Comparison of ENCODE assay signal across 10 cellular contexts in genomic region chr10:119283818-119284217, GRCh38.
DNase-seq lines count a peak whose midpoint lies in the region; ATAC-seq and TF ChIP-seq lines count a peak whose summit lies in the region.
"Had no signal": no experiment of that assay in that cellular context is flagged by ENCODE, and none has a peak within 500 bp of the region (broad histone marks: within the 10 kb centered on the region; RNA-seq: fewer than 3 reads in every experiment).

No MANE protein-coding gene starts in this region.

- H3K4me1 ChIP-seq in ovary (ENCODE audit: insufficient read depth): peaks cover 53% of the 10 kb centered on the region
- H3K4me1 ChIP-seq in aorta (ENCODE audit: control insufficient read depth in 1 of 2, insufficient read depth in 2 of 2, low read length in 2 of 2): peaks cover 10 to 20% of the 10 kb centered on the region in 2 donors
- no peaks in the 10 kb centered on the region for H3K4me1 ChIP-seq in mammary epithelial cell (ENCODE audit: insufficient read depth, low read length)

- H3K27ac ChIP-seq in ovary (peak overlapping the region; percentile 2 to 59), aorta (ENCODE audit: low read depth in 1 of 2, low read length in 2 of 2) (no peak overlapping the region), dorsolateral prefrontal cortex (no peak overlapping the region), mammary epithelial cell (ENCODE audit: insufficient read depth, low read depth, low read length) (no peak overlapping the region)

- no peaks in the 10 kb centered on the region for H3K79me2 ChIP-seq in mammary epithelial cell (ENCODE audit: insufficient read depth, low read length)

- dilution Hi-C loops in mammary epithelial cell (cut with HindIII; ENCODE audit: low sequenced_read_pairs): no loop called here

- H4K20me1 ChIP-seq in mammary epithelial cell (ENCODE audit: insufficient read depth, low read length): no peaks in the 10 kb centered on the region

- H3K27me3 ChIP-seq in ovary (no peaks in the 10 kb centered on the region), aorta (ENCODE audit: control insufficient read depth in 1 of 2, insufficient read depth in 2 of 2, low read length in 1 of 2) (no peaks in the 10 kb centered on the region), dorsolateral prefrontal cortex (no peaks in the 10 kb centered on the region), mammary epithelial cell (ENCODE audit: insufficient read depth, low read length) (no peaks in the 10 kb centered on the region)
- H3K27me3 ChIP-seq: testis had no signal

- intact Hi-C loops in ovary (cut with DNase I): loop anchor here in 2 of 4 donors (10.0 kb wide), 2 partner anchors 69 to 131 kb away; no protein-coding TSS in a partner anchor
- intact Hi-C loops in aorta (cut with DNase I): no loop called here
- intact Hi-C loops in dorsolateral prefrontal cortex (cut with DNase I): no loop called here
- intact Hi-C loops in mammary epithelial cell (cut with micrococcal nuclease): no loop called here

- no peak overlapping the region for H3K9ac ChIP-seq in mammary epithelial cell (ENCODE audit: insufficient read depth, low read length)

- TF ChIP-seq POLR2A in ovary (IDR thresholded peaks at IDR 0.05): no peak

- CTCF ChIA-PET in mammary epithelial cell (lab: Charles Lee; ENCODE audit: low non-redundant PET): no interaction called here

- BruUV-seq in mammary epithelial cell (replicated peaks; lab: Mats Ljungman, UMichigan): no TSS peak

- DNase-seq in T-helper 22 cell (ENCODE audit: low read depth): peak; percentile 29
- DNase-seq in ovary: no peak
- no peak for DNase-seq in aorta
- no peak for DNase-seq in dorsolateral prefrontal cortex
- DNase-seq in DMS79 treated with DMSO at 0.1 percent for 48 hours (lab: John Stamatoyannopoulos, UW): no peak
- no peak for DNase-seq in mammary epithelial cell
- DNase-seq: testis had no signal

- 38 to 52% (median 48%) methylated on average over 5 of the region's 5 CpGs for WGBS in ovary, 3 donors
- whole genome bisulfite sequencing in aorta, 2 donors: 51 to 61% methylated on average over 5 of the region's 5 CpGs
- WGBS in mammary epithelial cell (ENCODE audit: low coverage, missing lambda C conversion rate): 42% methylated on average over 5 of the region's 5 CpGs

- no peak for TF ChIP-seq EP300 in ovary (IDR thresholded peaks at IDR 0.05)

- H3K4me3 ChIP-seq in ovary: no peak overlapping the region
- H3K4me3 ChIP-seq in aorta (ENCODE audit: low read length in 2 of 2): no peak overlapping the region
- no peak overlapping the region for H3K4me3 ChIP-seq in dorsolateral prefrontal cortex
- no peak overlapping the region for H3K4me3 ChIP-seq in mammary epithelial cell (replicated peaks in 1 of 3; ENCODE audit: insufficient read depth in 1 of 3, low read depth in 2 of 3, low read length in 3 of 3)
- H3K4me3 ChIP-seq: testis had no signal

- H3K36me3 ChIP-seq in ovary (no peaks in the 10 kb centered on the region), aorta (ENCODE audit: control insufficient read depth in 1 of 2, insufficient read depth in 2 of 2, low read length in 1 of 2) (no peaks in the 10 kb centered on the region), mammary epithelial cell (ENCODE audit: insufficient read depth, low read length) (no peaks in the 10 kb centered on the region)

- no peak for TF ChIP-seq CTCF in ovary (IDR thresholded peaks at IDR 0.05)
- TF ChIP-seq CTCF in dorsolateral prefrontal cortex (IDR thresholded peaks at IDR 0.05 in 54 of 56, conservative IDR thresholded peaks at IDR 0.05 in 2 of 56; ENCODE audit: low read depth in 1 of 56, partially characterized antibody in 56 of 56): no peak
- TF ChIP-seq CTCF in mammary epithelial cell (conservative IDR thresholded peaks at IDR 0.05 in 1 of 2, IDR thresholded peaks at IDR 0.05 in 1 of 2; ENCODE audit: extremely low read depth in 1 of 2, insufficient read depth in 1 of 2, low read depth in 1 of 2, low read length in 2 of 2): no peak

- H3K9me3 ChIP-seq in ovary (no peaks in the 10 kb centered on the region), aorta (ENCODE audit: control insufficient read depth, low read length) (no peaks in the 10 kb centered on the region), mammary epithelial cell (replicated peaks; ENCODE audit: insufficient read depth, low read length) (no peaks in the 10 kb centered on the region)
- H3K9me3 ChIP-seq: testis had no signal

- H2AFZ ChIP-seq in mammary epithelial cell (ENCODE audit: low read depth, low read length): no peak overlapping the region

- H3K4me2 ChIP-seq in mammary epithelial cell (ENCODE audit: insufficient read depth, low read depth, low read length): no peak overlapping the region

- ATAC-seq in GM19035 (IDR thresholded peaks at IDR 0.05; ENCODE audit: unreplicated experiment) (peak; percentile 48), HG02588 (IDR thresholded peaks at IDR 0.05; ENCODE audit: unreplicated experiment) (peak; percentile 42), aorta (ENCODE audit: low FRiP score) (no peak)
- ATAC-seq: SK-N-SH treated with all-trans-retinoic acid at 6 μM for 48 hours had no signal

- in situ Hi-C loops in mammary epithelial cell (cut with MboI; ENCODE audit: low sequenced_read_pairs in 2 of 2): no loop called here

Comparison
In these comparisons a context has a peak if more than half of its experiments do, and no peak if none do; other contexts are left out.
1. H3K27ac ChIP-seq: peak in ovary (2 of 2); none in aorta (0 of 2), dorsolateral prefrontal cortex (0 of 59) and mammary epithelial cell (single experiment).